13 cellular contexts compared by ENCODE assay signal in the genomic region with DNA sequence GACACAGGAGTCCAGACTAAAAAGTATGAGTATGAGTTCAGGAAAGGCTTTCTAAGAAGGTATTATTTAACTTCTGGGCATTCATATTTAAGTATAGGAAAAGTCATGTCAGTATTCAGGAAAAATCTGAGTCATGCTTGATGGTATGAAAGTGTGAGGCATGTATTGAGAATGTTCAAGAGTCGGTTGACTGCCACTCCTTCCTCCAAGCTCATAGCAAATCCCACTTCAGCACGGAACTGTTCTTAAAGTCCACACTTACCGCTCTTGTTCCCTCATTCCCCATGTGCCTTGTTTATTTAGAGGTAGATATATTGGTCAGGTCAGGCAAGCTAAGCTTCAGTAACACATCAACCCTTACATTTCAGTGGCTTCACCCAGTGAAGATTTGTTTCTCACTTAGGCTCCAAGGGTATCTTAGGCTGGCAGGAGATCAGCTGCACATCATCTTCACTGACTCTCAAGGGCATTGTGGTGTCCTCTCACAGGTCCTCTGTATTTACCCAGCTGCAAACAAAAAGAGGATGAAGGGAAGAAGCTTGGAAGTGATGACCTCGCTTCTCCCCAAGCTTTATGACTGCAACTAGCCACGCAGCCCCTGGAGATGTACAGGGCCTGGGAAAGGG.
A peak's percentile ranks its signal among the peaks of the same experiment; 100 is the strongest.
DNase-seq lines count a peak whose midpoint lies in the region; ATAC-seq and TF ChIP-seq lines count a peak whose summit lies in the region.
"Had no signal": no experiment of that assay in that cellular context is flagged by ENCODE, and none has a peak within 500 bp of the region (broad histone marks: within the 10 kb centered on the region; RNA-seq: fewer than 3 reads in every experiment).

No MANE protein-coding gene starts in this region.

- intact Hi-C loops in natural killer cell (cut with micrococcal nuclease) = no loop called here

- H3K4me3 Mint-ChIP-seq in natural killer cell = no peak overlapping the region
- H3K4me3 Mint-ChIP-seq: activated CD8-positive, alpha-beta memory T cell treated with anti-CD3 and anti-CD28 coated beads, Interleukin-2, amount 10 ng/mL, durations not matched to agents 7 days and 5 days had no signal

- DNase-seq in A172 (ENCODE audit: low spot score) (peak; percentile 77), HPDE6-E6E7 (ENCODE audit: extremely low spot score) (peak; percentile 47), astrocyte of the spinal cord (ENCODE audit: low read depth, low spot score) (peak; percentile 85), iris pigment epithelial cell (ENCODE audit: low read depth) (peak; percentile 95), NCI-H2196 (lab: John Stamatoyannopoulos, UW; ENCODE audit: unreplicated experiment) (no peak), natural killer cell (no peak)
- DNase-seq: activated CD8-positive, alpha-beta memory T cell treated with anti-CD3 and anti-CD28 coated beads, Interleukin-2, amount 10 ng/mL, durations not matched to agents 7 days and 5 days; NCI-H2081 treated with DMSO at 0.1 percent for 48 hours; OCI-M1; stimulated activated CD4-positive, alpha-beta T cell treated with anti-CD3 and anti-CD28 coated beads, Interleukin-4, amount 100 ng/mL, for 24 hours; T-helper 9 cell had no signal

- TF ChIP-seq CTCF in astrocyte of the spinal cord (IDR thresholded peaks at IDR 0.05; ENCODE audit: low read depth, low read length) (no peak), natural killer cell (IDR thresholded peaks at IDR 0.05) (no peak)

- H3K9me3 Mint-ChIP-seq in natural killer cell = no peaks in the 10 kb centered on the region

- ATAC-seq in HG02938 (IDR thresholded peaks at IDR 0.05; ENCODE audit: unreplicated experiment) (no peak), natural killer cell (no peak), GM21515 (IDR thresholded peaks at IDR 0.05; ENCODE audit: unreplicated experiment) (no peak)
- ATAC-seq: activated CD8-positive, alpha-beta memory T cell treated with anti-CD3 and anti-CD28 coated beads, Interleukin-2, amount 10 ng/mL, durations not matched to agents 7 days and 5 days had no signal

- no peak overlapping the region for H3K27ac Mint-ChIP-seq in natural killer cell
- H3K27ac Mint-ChIP-seq: activated CD8-positive, alpha-beta memory T cell treated with anti-CD3 and anti-CD28 coated beads, Interleukin-2, amount 10 ng/mL, durations not matched to agents 7 days and 5 days had no signal

- H3K36me3 Mint-ChIP-seq in natural killer cell = no peaks in the 10 kb centered on the region
- H3K36me3 Mint-ChIP-seq: activated CD8-positive, alpha-beta memory T cell treated with anti-CD3 and anti-CD28 coated beads, Interleukin-2, amount 10 ng/mL, durations not matched to agents 7 days and 5 days had no signal

- in situ Hi-C loops in astrocyte of the spinal cord (cut with HindIII; ENCODE audit: low sequenced_read_pairs) = no loop called here

- no peaks in the 10 kb centered on the region for H3K27me3 Mint-ChIP-seq in natural killer cell (ENCODE audit: low read depth in 2 of 2)
- H3K27me3 Mint-ChIP-seq: activated CD8-positive, alpha-beta memory T cell treated with anti-CD3 and anti-CD28 coated beads, Interleukin-2, amount 10 ng/mL, durations not matched to agents 7 days and 5 days had no signal

- H3K4me1 Mint-ChIP-seq in natural killer cell = peaks cover 0 to 6% of the 10 kb centered on the region in 2 donors
- H3K4me1 Mint-ChIP-seq: activated CD8-positive, alpha-beta memory T cell treated with anti-CD3 and anti-CD28 coated beads, Interleukin-2, amount 10 ng/mL, durations not matched to agents 7 days and 5 days had no signal

- no peak overlapping the region for H3K4me3 ChIP-seq in astrocyte of the spinal cord (ENCODE audit: low read depth, low read length)

Comparison
In these comparisons a context has a peak if more than half of its experiments do, and no peak if none do; other contexts are left out.
1. DNase-seq: peak in A172 (single experiment), HPDE6-E6E7 (single experiment), astrocyte of the spinal cord (single experiment) and iris pigment epithelial cell (single experiment); none in NCI-H2196 (single experiment) and natural killer cell (single experiment).